10 cellular contexts compared by ENCODE assay signal in the genomic region with DNA sequence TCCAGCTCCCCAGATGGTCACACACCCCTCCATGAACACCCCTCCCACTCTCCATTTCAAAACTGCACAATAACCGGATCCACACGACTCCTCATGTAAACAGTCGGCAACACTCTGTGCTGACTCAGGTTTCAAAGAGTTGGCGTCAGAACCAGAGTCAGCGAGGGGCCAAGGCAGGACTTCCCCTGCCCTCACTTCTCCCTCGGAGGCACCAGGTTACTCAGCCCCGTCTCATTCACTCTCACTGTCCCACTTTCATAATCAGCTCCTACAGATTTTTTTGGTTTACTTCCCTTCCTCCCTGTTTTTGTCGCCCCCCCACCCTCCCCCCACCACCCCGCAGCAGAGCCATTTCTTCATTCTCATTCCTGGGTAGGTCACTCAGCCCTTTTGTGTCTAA. TPM values are rescaled to one million over a fixed set of nuclear protein-coding genes. Genes with fewer than 3 reads are reported as not detected.
DNase-seq lines count a peak whose midpoint lies in the region; ATAC-seq and TF ChIP-seq lines count a peak whose summit lies in the region.
"Had no signal": no experiment of that assay in that cellular context is flagged by ENCODE, and none has a peak within 500 bp of the region (broad histone marks: within the 10 kb centered on the region; RNA-seq: fewer than 3 reads in every experiment).

No MANE protein-coding gene starts in this region.

- peaks cover 23% of the 10 kb centered on the region for H3K79me2 ChIP-seq in fibroblast of lung (ENCODE audit: control insufficient read depth, insufficient read depth, low read length)

- no peaks in the 10 kb centered on the region for H3K9me3 ChIP-seq in fibroblast of lung (ENCODE audit: control insufficient read depth, insufficient read depth, low read depth, low read length)
- no peaks in the 10 kb centered on the region for H3K9me3 ChIP-seq in upper lobe of left lung
- H3K9me3 ChIP-seq: body of pancreas had no signal

- TF ChIP-seq EP300 in upper lobe of left lung (IDR thresholded peaks at IDR 0.05): no peak

- no peak overlapping the region for H3K4me3 ChIP-seq in fibroblast of lung (replicated peaks in 1 of 4; ENCODE audit: control extremely low read depth in 1 of 4, insufficient read depth in 1 of 4, low read depth in 3 of 4, low read length in 4 of 4)
- H3K4me3 ChIP-seq in upper lobe of left lung: no peak overlapping the region
- H3K4me3 ChIP-seq: body of pancreas had no signal

- H3K27me3 ChIP-seq in fibroblast of lung (ENCODE audit: control insufficient read depth, insufficient read depth, low read length): no peaks in the 10 kb centered on the region
- H3K27me3 ChIP-seq in upper lobe of left lung: no peaks in the 10 kb centered on the region
- H3K27me3 ChIP-seq: body of pancreas had no signal

- peaks cover 14% of the 10 kb centered on the region for H3K4me1 ChIP-seq in fibroblast of lung (ENCODE audit: control insufficient read depth, extremely low read depth, insufficient read depth, low read length)
- peaks cover 3 to 13% (median 7%) of the 10 kb centered on the region in 4 donors for H3K4me1 ChIP-seq in upper lobe of left lung
- H3K4me1 ChIP-seq: body of pancreas had no signal

- no peak for TF ChIP-seq POLR2A in upper lobe of left lung (IDR thresholded peaks at IDR 0.05)

- no peaks in the 10 kb centered on the region for H4K20me1 ChIP-seq in fibroblast of lung (ENCODE audit: control insufficient read depth, extremely low read depth, insufficient read depth, low read length)

- ATAC-seq in upper lobe of left lung (ENCODE audit: low FRiP score in 2 of 2) (peak; percentile 24 to 70), HG02763 (IDR thresholded peaks at IDR 0.05; ENCODE audit: unreplicated experiment) (no peak), GM18519 (IDR thresholded peaks at IDR 0.05; ENCODE audit: low FRiP score, unreplicated experiment) (no peak)
- ATAC-seq: body of pancreas had no signal

- peak; percentile 60 for DNase-seq in stimulated activated CD4-positive, alpha-beta T cell treated with anti-CD3 and anti-CD28 coated beads, Interleukin-1b, Interleukin-23, amount 100 ng/mL, for 48 hours
- no peak for DNase-seq in stimulated activated CD4-positive, alpha-beta T cell treated with anti-CD3 and anti-CD28 coated beads, Interleukin-12 subunit alpha, Interleukin-12 subunit beta, amount 100 ng/mL, for 4 hours
- DNase-seq in SKM-1 (lab: John Stamatoyannopoulos, UW; ENCODE audit: unreplicated experiment) (peak; percentile 53), fibroblast of lung (ENCODE audit: low read depth in 2 of 2) (peak; percentile 78 to 85), upper lobe of left lung (peak in 1 of 2 donors; percentile 67), NCI-H1694 treated with DMSO at 0.1 percent for 48 hours (lab: John Stamatoyannopoulos, UW) (no peak)
- DNase-seq: NCI-H1436 treated with DMSO at 0.1 percent for 48 hours had no signal

- H3K27ac ChIP-seq in fibroblast of lung (ENCODE audit: insufficient read depth, low read length) (peak overlapping the region; percentile 71), upper lobe of left lung (peak overlapping the region in 1 of 4 donors; percentile 30)
- H3K27ac ChIP-seq: body of pancreas had no signal

- TF ChIP-seq CTCF in fibroblast of lung (conservative IDR thresholded peaks at IDR 0.05 in 1 of 2, IDR thresholded peaks at IDR 0.05 in 1 of 2; ENCODE audit: low read depth in 1 of 2, low read length in 2 of 2) (no peak), upper lobe of left lung (IDR thresholded peaks at IDR 0.05) (no peak)

- no peak overlapping the region for H2AFZ ChIP-seq in fibroblast of lung (ENCODE audit: low read length)

- WGBS in upper lobe of left lung, 2 donors: 31 to 49% methylated on average over 8 to 9 of the region's 9 CpGs

- no peaks in the 10 kb centered on the region for H3K36me3 ChIP-seq in fibroblast of lung (ENCODE audit: control insufficient read depth, insufficient read depth, low read length)
- H3K36me3 ChIP-seq in upper lobe of left lung: no peaks in the 10 kb centered on the region

- H3K4me2 ChIP-seq in fibroblast of lung (ENCODE audit: extremely low read depth, insufficient read depth, low read length): no peak overlapping the region

- H3K9ac ChIP-seq in fibroblast of lung (ENCODE audit: insufficient read depth, low read length): no peak overlapping the region

RNA-seq across cellular contexts. Expression of a gene that starts 2.7 kb away (rescaled TPM):
- 460 and 845 TPM in 2 replicates for total RNA-seq in fibroblast of lung
- 1,117 and 2,877 TPM in 2 replicates for polyA plus RNA-seq in fibroblast of lung
- 1,728 and 3,544 TPM in 2 replicates for polyA plus RNA-seq in fibroblast of lung (2012)
- polyA minus RNA-seq in fibroblast of lung (ENCODE audit: low replicate concordance): 4,396 and 5,420 TPM in 2 replicates
- total RNA-seq in upper lobe of left lung: 100 to 1,000 TPM in 4 of 6 donors, 10 to 100 TPM in 2; 54.5 to 420 (median 163) TPM

RNA-seq across cellular contexts. Expression of a gene that starts 18.5 kb away (rescaled TPM):
- 10.3 and 14.4 TPM in 2 replicates for total RNA-seq in fibroblast of lung
- 40.9 and 48.8 TPM in 2 replicates for polyA plus RNA-seq in fibroblast of lung
- polyA plus RNA-seq in fibroblast of lung (2012): 40.2 and 48.0 TPM in 2 replicates
- 150 and 194 TPM in 2 replicates for polyA minus RNA-seq in fibroblast of lung (ENCODE audit: low replicate concordance)
- 100 to 1,000 TPM in 2 of 6 donors, 10 to 100 TPM in 4; 42.0 to 104 (median 85.2) TPM for total RNA-seq in upper lobe of left lung

RNA-seq across cellular contexts. Expression of a gene that starts 40.1 kb away (rescaled TPM):
- under 0.01 and 0.17 TPM in 2 replicates for total RNA-seq in fibroblast of lung
- 0.56 and 1.4 TPM in 2 replicates for polyA plus RNA-seq in fibroblast of lung
- 1.0 and 1.9 TPM in 2 replicates for polyA plus RNA-seq in fibroblast of lung (2012)
- polyA minus RNA-seq in fibroblast of lung (ENCODE audit: low replicate concordance): 2.2 and 11.2 TPM in 2 replicates
- 10 to 100 TPM in 1 of 6 donors, 1 to 10 TPM in 1, under 1 TPM in 4; 0.20 to 11.5 (median 0.56) TPM for total RNA-seq in upper lobe of left lung

RNA-seq across cellular contexts. Expression of a gene that starts 50.2 kb away (rescaled TPM):
- under 0.01 and 0.17 TPM in 2 replicates for total RNA-seq in fibroblast of lung
- polyA plus RNA-seq in fibroblast of lung: 0.08 and 0.17 TPM in 2 replicates
- polyA plus RNA-seq in fibroblast of lung (2012): 0.52 and 0.71 TPM in 2 replicates
- polyA minus RNA-seq in fibroblast of lung (ENCODE audit: low replicate concordance): not detected in 2 replicates
- total RNA-seq in upper lobe of left lung: 10 to 100 TPM in 5 of 6 donors, 1 to 10 TPM in 1; 9.1 to 40.6 (median 14.1) TPM

Comparison
In these comparisons a context has a peak if more than half of its experiments do, and no peak if none do; other contexts are left out.
1. DNase-seq: peak in stimulated activated CD4-positive, alpha-beta T cell treated with anti-CD3 and anti-CD28 coated beads, Interleukin-1b, Interleukin-23, amount 100 ng/mL, for 48 hours (single experiment), SKM-1 (single experiment) and fibroblast of lung (2 of 2); none in stimulated activated CD4-positive, alpha-beta T cell treated with anti-CD3 and anti-CD28 coated beads, Interleukin-12 subunit alpha, Interleukin-12 subunit beta, amount 100 ng/mL, for 4 hours (single experiment) and NCI-H1694 treated with DMSO at 0.1 percent for 48 hours (single experiment).
2. ATAC-seq: peak in upper lobe of left lung (2 of 2); none in HG02763 (single experiment) and GM18519 (single experiment).